Comparison of ENCODE assay signal across 1 cellular context in genomic region chr17:66952031-66952524, GRCh38.
A peak's percentile ranks its signal among the peaks of the same experiment; 100 is the strongest.
TF ChIP-seq lines count a peak whose summit lies in the region.

No MANE protein-coding gene starts in this region.

TF ChIP-seq in HepG2, 621 proteins besides CTCF, POLR2A, EP300 and RAD21 (continued from another document and continues in another):
- TF ChIP-seq, protein P1, sequence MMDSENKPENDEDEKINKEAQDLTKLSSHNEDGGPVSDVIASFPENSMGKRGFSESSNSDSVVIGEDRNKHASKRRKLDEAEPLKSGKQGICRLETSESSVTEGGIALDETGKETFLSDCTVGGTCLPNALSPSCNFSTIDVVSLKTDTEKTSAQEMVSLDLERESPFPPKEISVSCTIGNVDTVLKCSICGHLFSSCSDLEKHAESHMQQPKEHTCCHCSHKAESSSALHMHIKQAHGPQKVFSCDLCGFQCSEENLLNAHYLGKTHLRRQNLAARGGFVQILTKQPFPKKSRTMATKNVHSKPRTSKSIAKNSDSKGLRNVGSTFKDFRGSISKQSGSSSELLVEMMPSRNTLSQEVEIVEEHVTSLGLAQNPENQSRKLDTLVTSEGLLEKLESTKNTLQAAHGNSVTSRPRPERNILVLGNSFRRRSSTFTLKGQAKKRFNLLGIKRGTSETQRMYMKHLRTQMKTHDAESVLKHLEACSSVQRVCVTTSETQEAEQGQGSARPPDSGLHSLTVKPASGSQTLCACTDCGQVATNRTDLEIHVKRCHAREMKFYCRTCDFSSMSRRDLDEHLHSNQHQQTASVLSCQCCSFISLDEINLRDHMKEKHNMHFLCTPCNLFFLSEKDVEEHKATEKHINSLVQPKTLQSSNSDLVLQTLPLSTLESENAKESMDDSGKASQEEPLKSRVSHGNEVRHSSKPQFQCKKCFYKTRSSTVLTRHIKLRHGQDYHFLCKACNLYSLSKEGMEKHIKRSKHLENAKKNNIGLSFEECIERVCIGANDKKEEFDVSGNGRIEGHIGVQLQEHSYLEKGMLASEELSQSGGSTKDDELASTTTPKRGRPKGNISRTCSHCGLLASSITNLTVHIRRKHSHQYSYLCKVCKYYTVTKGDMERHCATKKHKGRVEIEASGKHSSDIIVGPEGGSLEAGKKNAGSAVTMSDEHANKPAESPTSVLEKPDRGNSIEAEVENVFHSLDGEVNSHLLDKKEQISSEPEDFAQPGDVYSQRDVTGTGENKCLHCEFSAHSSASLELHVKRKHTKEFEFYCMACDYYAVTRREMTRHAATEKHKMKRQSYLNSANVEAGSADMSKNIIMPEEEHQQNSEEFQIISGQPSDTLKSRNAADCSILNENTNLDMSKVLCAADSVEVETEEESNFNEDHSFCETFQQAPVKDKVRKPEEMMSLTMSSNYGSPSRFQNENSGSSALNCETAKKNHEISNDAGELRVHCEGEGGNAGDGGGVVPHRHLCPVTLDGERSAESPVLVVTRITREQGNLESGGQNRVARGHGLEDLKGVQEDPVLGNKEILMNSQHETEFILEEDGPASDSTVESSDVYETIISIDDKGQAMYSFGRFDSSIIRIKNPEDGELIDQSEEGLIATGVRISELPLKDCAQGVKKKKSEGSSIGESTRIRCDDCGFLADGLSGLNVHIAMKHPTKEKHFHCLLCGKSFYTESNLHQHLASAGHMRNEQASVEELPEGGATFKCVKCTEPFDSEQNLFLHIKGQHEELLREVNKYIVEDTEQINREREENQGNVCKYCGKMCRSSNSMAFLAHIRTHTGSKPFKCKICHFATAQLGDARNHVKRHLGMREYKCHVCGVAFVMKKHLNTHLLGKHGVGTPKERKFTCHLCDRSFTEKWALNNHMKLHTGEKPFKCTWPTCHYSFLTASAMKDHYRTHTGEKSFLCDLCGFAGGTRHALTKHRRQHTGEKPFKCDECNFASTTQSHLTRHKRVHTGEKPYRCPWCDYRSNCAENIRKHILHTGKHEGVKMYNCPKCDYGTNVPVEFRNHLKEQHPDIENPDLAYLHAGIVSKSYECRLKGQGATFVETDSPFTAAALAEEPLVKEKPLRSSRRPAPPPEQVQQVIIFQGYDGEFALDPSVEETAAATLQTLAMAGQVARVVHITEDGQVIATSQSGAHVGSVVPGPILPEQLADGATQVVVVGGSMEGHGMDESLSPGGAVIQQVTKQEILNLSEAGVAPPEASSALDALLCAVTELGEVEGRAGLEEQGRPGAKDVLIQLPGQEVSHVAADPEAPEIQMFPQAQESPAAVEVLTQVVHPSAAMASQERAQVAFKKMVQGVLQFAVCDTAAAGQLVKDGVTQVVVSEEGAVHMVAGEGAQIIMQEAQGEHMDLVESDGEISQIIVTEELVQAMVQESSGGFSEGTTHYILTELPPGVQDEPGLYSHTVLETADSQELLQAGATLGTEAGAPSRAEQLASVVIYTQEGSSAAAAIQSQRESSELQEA (CRISPR knock-in tag; IDR thresholded peaks at IDR 0.05; ENCODE audit: not compliant biosample characterization) = no peak
- no peak for TF ChIP-seq ZMAT5 (CRISPR knock-in tag; IDR thresholded peaks at IDR 0.05; ENCODE audit: borderline replicate concordance, low read depth)
- no peak for TF ChIP-seq ZSCAN9 (CRISPR knock-in tag; IDR thresholded peaks at IDR 0.05; ENCODE audit: borderline replicate concordance)
- TF ChIP-seq, protein P2, sequence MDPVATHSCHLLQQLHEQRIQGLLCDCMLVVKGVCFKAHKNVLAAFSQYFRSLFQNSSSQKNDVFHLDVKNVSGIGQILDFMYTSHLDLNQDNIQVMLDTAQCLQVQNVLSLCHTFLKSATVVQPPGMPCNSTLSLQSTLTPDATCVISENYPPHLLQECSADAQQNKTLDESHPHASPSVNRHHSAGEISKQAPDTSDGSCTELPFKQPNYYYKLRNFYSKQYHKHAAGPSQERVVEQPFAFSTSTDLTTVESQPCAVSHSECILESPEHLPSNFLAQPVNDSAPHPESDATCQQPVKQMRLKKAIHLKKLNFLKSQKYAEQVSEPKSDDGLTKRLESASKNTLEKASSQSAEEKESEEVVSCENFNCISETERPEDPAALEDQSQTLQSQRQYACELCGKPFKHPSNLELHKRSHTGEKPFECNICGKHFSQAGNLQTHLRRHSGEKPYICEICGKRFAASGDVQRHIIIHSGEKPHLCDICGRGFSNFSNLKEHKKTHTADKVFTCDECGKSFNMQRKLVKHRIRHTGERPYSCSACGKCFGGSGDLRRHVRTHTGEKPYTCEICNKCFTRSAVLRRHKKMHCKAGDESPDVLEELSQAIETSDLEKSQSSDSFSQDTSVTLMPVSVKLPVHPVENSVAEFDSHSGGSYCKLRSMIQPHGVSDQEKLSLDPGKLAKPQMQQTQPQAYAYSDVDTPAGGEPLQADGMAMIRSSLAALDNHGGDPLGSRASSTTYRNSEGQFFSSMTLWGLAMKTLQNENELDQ (CRISPR knock-in tag; IDR thresholded peaks at IDR 0.05; ENCODE audit: borderline replicate concordance) = no peak
- TF ChIP-seq, protein P3, sequence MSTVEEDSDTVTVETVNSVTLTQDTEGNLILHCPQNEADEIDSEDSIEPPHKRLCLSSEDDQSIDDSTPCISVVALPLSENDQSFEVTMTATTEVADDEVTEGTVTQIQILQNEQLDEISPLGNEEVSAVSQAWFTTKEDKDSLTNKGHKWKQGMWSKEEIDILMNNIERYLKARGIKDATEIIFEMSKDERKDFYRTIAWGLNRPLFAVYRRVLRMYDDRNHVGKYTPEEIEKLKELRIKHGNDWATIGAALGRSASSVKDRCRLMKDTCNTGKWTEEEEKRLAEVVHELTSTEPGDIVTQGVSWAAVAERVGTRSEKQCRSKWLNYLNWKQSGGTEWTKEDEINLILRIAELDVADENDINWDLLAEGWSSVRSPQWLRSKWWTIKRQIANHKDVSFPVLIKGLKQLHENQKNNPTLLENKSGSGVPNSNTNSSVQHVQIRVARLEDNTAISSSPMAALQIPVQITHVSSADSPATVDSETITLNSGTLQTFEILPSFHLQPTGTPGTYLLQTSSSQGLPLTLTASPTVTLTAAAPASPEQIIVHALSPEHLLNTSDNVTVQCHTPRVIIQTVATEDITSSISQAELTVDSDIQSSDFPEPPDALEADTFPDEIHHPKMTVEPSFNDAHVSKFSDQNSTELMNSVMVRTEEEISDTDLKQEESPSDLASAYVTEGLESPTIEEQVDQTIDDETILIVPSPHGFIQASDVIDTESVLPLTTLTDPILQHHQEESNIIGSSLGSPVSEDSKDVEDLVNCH (CRISPR knock-in tag; IDR thresholded peaks at IDR 0.05) = no peak
- peak; percentile 72 for TF ChIP-seq ATF3 (CRISPR knock-in tag; IDR thresholded peaks at IDR 0.05)
- no peak for TF ChIP-seq ZNF790 (CRISPR knock-in tag; IDR thresholded peaks at IDR 0.05; ENCODE audit: borderline replicate concordance)
- TF ChIP-seq ARNTL (CRISPR knock-in tag; IDR thresholded peaks at IDR 0.05) = no peak
- peak; percentile 52; the same call in 1 of the 2 replicates for TF ChIP-seq AHDC1 (CRISPR knock-in tag; IDR thresholded peaks at IDR 0.05; ENCODE audit: borderline replicate concordance)
- no peak for TF ChIP-seq BCL3 (CRISPR knock-in tag; IDR thresholded peaks at IDR 0.05)
- peak; percentile 15; the same call in 1 of the 2 replicates for TF ChIP-seq HNF4A (CRISPR knock-in tag; IDR thresholded peaks at IDR 0.05)
- TF ChIP-seq MAFG (CRISPR knock-in tag; IDR thresholded peaks at IDR 0.05) = 0 out of 2 replicates have a peak, but pooled peaks have one; percentile 42
- TF ChIP-seq SNAI1 (CRISPR knock-in tag; IDR thresholded peaks at IDR 0.05; ENCODE audit: borderline replicate concordance) = no peak
- TF ChIP-seq FOXP4 (CRISPR knock-in tag; IDR thresholded peaks at IDR 0.05) = peak; percentile 54; the same call in 1 of the 2 replicates
- TF ChIP-seq GATAD2A (CRISPR knock-in tag; IDR thresholded peaks at IDR 0.05) = peak; percentile 49; the same call in 1 of the 2 replicates
- TF ChIP-seq JUN (CRISPR knock-in tag; IDR thresholded peaks at IDR 0.05) = peak; percentile 88; the same call in 1 of the 2 replicates
- TF ChIP-seq ZNF335 (CRISPR knock-in tag; IDR thresholded peaks at IDR 0.05) = no peak
- TF ChIP-seq ZFP37 (CRISPR knock-in tag; IDR thresholded peaks at IDR 0.05; ENCODE audit: borderline replicate concordance) = 0 out of 2 replicates have a peak, but pooled peaks have one; percentile 44
- no peak for TF ChIP-seq MTA1 (CRISPR knock-in tag; IDR thresholded peaks at IDR 0.05; ENCODE audit: borderline replicate concordance)
- TF ChIP-seq SCMH1 (CRISPR knock-in tag; IDR thresholded peaks at IDR 0.05; ENCODE audit: borderline replicate concordance) = no peak
- TF ChIP-seq NFKB2 (CRISPR knock-in tag; IDR thresholded peaks at IDR 0.05; ENCODE audit: borderline replicate concordance) = no peak
- no peak for TF ChIP-seq PCBP1 (IDR thresholded peaks at IDR 0.05; ENCODE audit: borderline replicate concordance, low read depth, low read length)
- TF ChIP-seq, protein P4, sequence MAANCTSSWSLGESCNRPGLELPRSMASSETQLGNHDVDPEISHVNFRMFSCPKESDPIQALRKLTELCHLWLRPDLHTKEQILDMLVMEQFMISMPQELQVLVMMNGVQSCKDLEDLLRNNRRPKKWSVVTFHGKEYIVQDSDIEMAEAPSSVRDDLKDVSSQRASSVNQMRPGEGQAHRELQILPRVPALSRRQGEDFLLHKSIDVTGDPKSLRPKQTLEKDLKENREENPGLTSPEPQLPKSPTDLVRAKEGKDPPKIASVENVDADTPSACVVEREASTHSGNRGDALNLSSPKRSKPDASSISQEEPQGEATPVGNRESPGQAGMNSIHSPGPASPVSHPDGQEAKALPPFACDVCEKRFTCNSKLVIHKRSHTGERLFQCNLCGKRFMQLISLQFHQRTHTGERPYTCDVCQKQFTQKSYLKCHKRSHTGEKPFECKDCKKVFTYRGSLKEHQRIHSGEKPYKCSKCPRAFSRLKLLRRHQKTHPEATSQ (CRISPR knock-in tag; IDR thresholded peaks at IDR 0.05; ENCODE audit: borderline replicate concordance) = no peak
